In the genomic region with DNA sequence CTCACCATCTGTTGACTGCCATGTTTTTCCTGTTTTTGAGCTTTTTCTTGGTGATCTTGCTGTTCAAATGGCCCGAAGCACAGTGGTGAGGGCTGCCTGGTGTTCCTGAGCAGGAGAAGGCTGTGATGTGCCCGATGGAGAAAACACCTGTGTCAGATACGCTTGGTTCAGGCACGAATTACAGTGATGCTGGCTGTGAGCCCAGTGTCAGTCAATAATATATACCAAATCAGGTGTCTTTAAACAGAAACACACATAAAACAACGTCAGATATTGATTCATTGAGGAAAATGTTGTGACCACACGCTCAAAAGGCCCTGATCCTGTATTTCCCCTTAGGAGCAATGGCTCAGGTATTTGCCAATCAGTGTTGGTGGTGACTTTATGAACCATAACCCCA, we compare ENCODE assay signal across 25 cellular contexts.
"Had no signal": no experiment of that assay in that cellular context is flagged by ENCODE, and none has a peak within 500 bp of the region (broad histone marks: within the 10 kb centered on the region; RNA-seq: fewer than 3 reads in every experiment).

No MANE protein-coding gene starts in this region.

- H3K36me3 ChIP-seq: breast epithelium, SJCRH30 had no signal

- DNase-seq: activated CD4-positive, alpha-beta T cell treated with anti-CD3 and anti-CD28 coated beads for 4 hours; activated CD8-positive, alpha-beta memory T cell treated with anti-CD3 and anti-CD28 coated beads, Interleukin-2, amount 50 U/mL, for 4 hours; activated CD8-positive, alpha-beta T cell treated with anti-CD3 and anti-CD28 coated beads for 36 hours; activated naive CD4-positive, alpha-beta T cell; activated T-cell treated with anti-CD3 and anti-CD28 coated beads, Interleukin-2, amount 50 U/mL, for 72 hours; aorta; caudate nucleus; Karpas-422; MM.1S; NCI-H1417; NCI-H1694 treated with DMSO at 0.1 percent for 48 hours; NCI-H2029 treated with DMSO at 0.1 percent for 48 hours; NCI-H446 treated with DMSO at 0.1 percent for 48 hours; NCI-H524 treated with DMSO at 0.1 percent for 48 hours; NCI-H82; Peyer's patch; Right ventricle myocardium superior; SJCRH30 had no signal

- H3K36me3 Mint-ChIP-seq: activated naive CD4-positive, alpha-beta T cell treated with anti-CD3 and anti-CD28 coated beads, Interleukin-2, amount 50 U/mL, for 24 hours had no signal

- H3K27ac Mint-ChIP-seq: activated CD8-positive, alpha-beta T cell treated with anti-CD3 and anti-CD28 coated beads for 36 hours; activated naive CD4-positive, alpha-beta T cell treated with anti-CD3 and anti-CD28 coated beads, Interleukin-2, amount 50 U/mL, for 24 hours; activated T-cell treated with anti-CD3 and anti-CD28 coated beads, Interleukin-2, amount 50 U/mL, for 72 hours; activated T-helper 2 cell treated with anti-CD3 and anti-CD28 coated beads, Interferon-gamma antibody, Interleukin-2, Interleukin-4, amounts not matched to agents 10 μg/mL and 5 μg/mL and 100 μg/mL, durations not matched to agents 14 hours and 24 hours and 36 hours; T-helper 1 cell treated with Interleukin-12 subunit alpha and Interleukin-12 subunit beta and Interleukin-4 antibody, amounts not matched to agents 30 μg/mL and 1 μg/mL, for 36 hours had no signal

- H3K9me3 ChIP-seq: breast epithelium, Peyer's patch, SJCRH30 had no signal

- H3K9me3 Mint-ChIP-seq: activated CD8-positive, alpha-beta T cell treated with anti-CD3 and anti-CD28 coated beads for 36 hours; activated naive CD4-positive, alpha-beta T cell treated with anti-CD3 and anti-CD28 coated beads, Interleukin-2, amount 50 U/mL, for 24 hours; T-helper 1 cell treated with Interleukin-12 subunit alpha and Interleukin-12 subunit beta and Interleukin-4 antibody, amounts not matched to agents 30 μg/mL and 1 μg/mL, for 36 hours had no signal

- H3K4me1 ChIP-seq: breast epithelium, Peyer's patch, SJCRH30 had no signal

- H3K4me3 ChIP-seq: breast epithelium, Peyer's patch, SJCRH30 had no signal

- ATAC-seq: activated CD4-positive, CD25-positive, alpha-beta regulatory T cell treated with anti-CD3 and anti-CD28 coated beads, Interleukin-2, amount 50 U/mL, for 24 hours; activated CD8-positive, alpha-beta T cell treated with anti-CD3 and anti-CD28 coated beads for 36 hours; activated T-cell treated with anti-CD3 and anti-CD28 coated beads, Interleukin-2, amount 50 U/mL, for 72 hours; SK-N-SH treated with all-trans-retinoic acid at 6 μM for 48 hours had no signal

- H3K27me3 Mint-ChIP-seq: activated CD8-positive, alpha-beta T cell treated with anti-CD3 and anti-CD28 coated beads for 36 hours; activated naive CD4-positive, alpha-beta T cell treated with anti-CD3 and anti-CD28 coated beads, Interleukin-2, amount 50 U/mL, for 24 hours had no signal

- H3K4me3 Mint-ChIP-seq: activated CD8-positive, alpha-beta T cell treated with anti-CD3 and anti-CD28 coated beads for 36 hours; activated naive CD4-positive, alpha-beta T cell treated with anti-CD3 and anti-CD28 coated beads, Interleukin-2, amount 50 U/mL, for 24 hours; activated T-cell treated with anti-CD3 and anti-CD28 coated beads, Interleukin-2, amount 50 U/mL, for 72 hours; T-helper 1 cell treated with Interleukin-12 subunit alpha and Interleukin-12 subunit beta and Interleukin-4 antibody, amounts not matched to agents 30 μg/mL and 1 μg/mL, for 36 hours had no signal

- H3K27me3 ChIP-seq: breast epithelium, Peyer's patch, SJCRH30 had no signal

- H3K27ac ChIP-seq: breast epithelium, Peyer's patch, RWPE1, SJCRH30 had no signal

- H3K4me1 Mint-ChIP-seq: activated naive CD4-positive, alpha-beta T cell treated with anti-CD3 and anti-CD28 coated beads, Interleukin-2, amount 50 U/mL, for 24 hours had no signal
